21 cellular contexts compared by ENCODE assay signal in genomic region chr15:48703544-48703943, GRCh38. TPM values are rescaled to one million over a fixed set of nuclear protein-coding genes. Genes with fewer than 3 reads are reported as not detected.
A peak's percentile ranks its signal among the peaks of the same experiment; 100 is the strongest.
DNase-seq lines count a peak whose midpoint lies in the region; ATAC-seq and TF ChIP-seq lines count a peak whose summit lies in the region.
"Had no signal": no experiment of that assay in that cellular context is flagged by ENCODE, and none has a peak within 500 bp of the region (broad histone marks: within the 10 kb centered on the region; RNA-seq: fewer than 3 reads in every experiment).

No MANE protein-coding gene starts in this region.

- H3K23ac ChIP-seq in trophoblast cell (ENCODE audit: low read length) = no peak overlapping the region

- no peak overlapping the region for H4K8ac ChIP-seq in trophoblast cell (ENCODE audit: low read depth, low read length)

- H4K91ac ChIP-seq in trophoblast cell (ENCODE audit: low read depth, low read length) = no peak overlapping the region

- WGBS in trophoblast cell (ENCODE audit: extremely low coverage, insufficient coverage, insufficient read length) = no CpG with 5 or more reads among the region's 1 CpG

- peaks cover 13% of the 10 kb centered on the region for H3K9me3 ChIP-seq in MG63
- no peaks in the 10 kb centered on the region for H3K9me3 ChIP-seq in trophoblast cell (ENCODE audit: insufficient read depth, low read depth, low read length)
- H3K9me3 ChIP-seq: gastrocnemius medialis, SJCRH30 had no signal

- H3K27ac ChIP-seq in trophoblast cell (ENCODE audit: low read depth, low read length) = no peak overlapping the region
- H3K27ac ChIP-seq: gastrocnemius medialis, SJCRH30, uterus had no signal

- H3K27me3 ChIP-seq in MG63 (no peaks in the 10 kb centered on the region), trophoblast cell (ENCODE audit: insufficient read depth, low read length) (no peaks in the 10 kb centered on the region)
- H3K27me3 ChIP-seq: gastrocnemius medialis, SJCRH30, uterus had no signal

- no peaks in the 10 kb centered on the region for H3K79me1 ChIP-seq in trophoblast cell (ENCODE audit: low read length)

- H3K4me1 Mint-ChIP-seq in chondrocyte (ENCODE audit: low read depth) = peaks cover 21% of the 10 kb centered on the region
- H3K4me1 Mint-ChIP-seq: activated naive CD8-positive, alpha-beta T cell treated with anti-CD3 and anti-CD28 coated beads, Interleukin-2, amount 50 U/mL, for 24 hours; activated T-helper 17 cell treated with anti-CD3 and anti-CD28 coated beads, Interleukin-2, amount 50 U/mL, for 72 hours had no signal

- H3K4me3 ChIP-seq in MG63 (no peak overlapping the region), trophoblast cell (ENCODE audit: low read depth, low read length) (no peak overlapping the region)
- H3K4me3 ChIP-seq: gastrocnemius medialis, SJCRH30, uterus had no signal

- no peak overlapping the region for H3K9ac ChIP-seq in trophoblast cell (ENCODE audit: low read length)

- H3K79me2 ChIP-seq in trophoblast cell (ENCODE audit: control insufficient read depth, insufficient read depth, low read length, poor library complexity) = no peaks in the 10 kb centered on the region

- H3K36me3 ChIP-seq in MG63 (no peaks in the 10 kb centered on the region; the same call in 1 of the 2 replicates), trophoblast cell (ENCODE audit: control insufficient read depth in 1 of 2, insufficient read depth in 2 of 2, low read length in 2 of 2) (no peaks in the 10 kb centered on the region)
- H3K36me3 ChIP-seq: gastrocnemius medialis, SJCRH30, uterus had no signal

- ATAC-seq in GM18517 (IDR thresholded peaks at IDR 0.05; ENCODE audit: unreplicated experiment) (no peak), HG03196 (IDR thresholded peaks at IDR 0.05; ENCODE audit: unreplicated experiment) (no peak)
- ATAC-seq: activated naive CD8-positive, alpha-beta T cell treated with anti-CD3 and anti-CD28 coated beads, Interleukin-2, amount 50 U/mL, for 24 hours; activated T-helper 17 cell treated with anti-CD3 and anti-CD28 coated beads, Interleukin-2, amount 50 U/mL, for 72 hours; effector memory CD8-positive, alpha-beta T cell; gastrocnemius medialis; HCT116; left ventricle myocardium superior; sciatic nerve had no signal

- TF ChIP-seq CTCF in chondrocyte (IDR thresholded peaks at IDR 0.05) = no peak

- no peak overlapping the region for H3K18ac ChIP-seq in trophoblast cell (ENCODE audit: low read length)

- H2AK5ac ChIP-seq in trophoblast cell (ENCODE audit: low read length) = no peak overlapping the region

- H2BK120ac ChIP-seq in trophoblast cell (ENCODE audit: insufficient read depth, low read length, poor library complexity) = no peak overlapping the region

- peaks cover 10% of the 10 kb centered on the region for H3K36me3 Mint-ChIP-seq in chondrocyte (ENCODE audit: low read depth)

- no peaks in the 10 kb centered on the region for H3K27me3 Mint-ChIP-seq in chondrocyte (ENCODE audit: low read depth)
- H3K27me3 Mint-ChIP-seq: activated naive CD8-positive, alpha-beta T cell treated with anti-CD3 and anti-CD28 coated beads, Interleukin-2, amount 50 U/mL, for 24 hours; activated T-helper 17 cell treated with anti-CD3 and anti-CD28 coated beads, Interleukin-2, amount 50 U/mL, for 72 hours; effector memory CD8-positive, alpha-beta T cell had no signal

- peaks cover 21% of the 10 kb centered on the region for H3K9me3 Mint-ChIP-seq in chondrocyte (ENCODE audit: low read depth)

- H3K4me3 Mint-ChIP-seq in chondrocyte (ENCODE audit: unreplicated experiment) = no peak overlapping the region
- H3K4me3 Mint-ChIP-seq: activated naive CD8-positive, alpha-beta T cell treated with anti-CD3 and anti-CD28 coated beads, Interleukin-2, amount 50 U/mL, for 24 hours; activated T-helper 17 cell treated with anti-CD3 and anti-CD28 coated beads, Interleukin-2, amount 50 U/mL, for 72 hours; effector memory CD8-positive, alpha-beta T cell had no signal

- H3K4me2 ChIP-seq in trophoblast cell (ENCODE audit: low read length) = no peak overlapping the region

- H2AFZ ChIP-seq in trophoblast cell (ENCODE audit: insufficient read depth, low read length, poor library complexity) = no peak overlapping the region

- H4K12ac ChIP-seq in trophoblast cell (ENCODE audit: low read depth, low read length) = no peak overlapping the region

- DNase-seq in EH (ENCODE audit: low read depth) (peak; percentile 91), MG63 (peak; percentile 39), chondrocyte (ENCODE audit: low spot score) (no peak), trophoblast cell (peak; percentile 33 to 71), T-helper 2 cell (no peak), NCI-H1092 treated with DMSO at 0.1 percent for 48 hours (lab: John Stamatoyannopoulos, UW) (no peak)
- DNase-seq: activated CD4-positive, CD25-positive, alpha-beta regulatory T cell treated with anti-CD3 and anti-CD28 coated beads, Interleukin-2, amount 50 U/mL, for 72 hours; activated naive CD8-positive, alpha-beta T cell treated with anti-CD3 and anti-CD28 coated beads, Interleukin-2, amount 50 U/mL, for 24 hours; effector memory CD8-positive, alpha-beta T cell; gastrocnemius medialis; left ventricle myocardium superior; NCI-H2029; NCI-H510A treated with DMSO at 0.1 percent for 48 hours; nucleus accumbens; SJCRH30; uterus had no signal

- no peaks in the 10 kb centered on the region for H3K4me1 ChIP-seq in trophoblast cell (ENCODE audit: control insufficient read depth in 1 of 2, insufficient read depth in 2 of 2, low read length in 2 of 2)
- H3K4me1 ChIP-seq: gastrocnemius medialis, SJCRH30, uterus had no signal

- no peak overlapping the region for H3K14ac ChIP-seq in trophoblast cell (ENCODE audit: low read length)

- no peak overlapping the region for H2BK12ac ChIP-seq in trophoblast cell (ENCODE audit: low read length)

- peak overlapping the region; percentile 88 for H3K27ac Mint-ChIP-seq in chondrocyte (ENCODE audit: unreplicated experiment)
- H3K27ac Mint-ChIP-seq: activated naive CD8-positive, alpha-beta T cell treated with anti-CD3 and anti-CD28 coated beads, Interleukin-2, amount 50 U/mL, for 24 hours; activated T-helper 17 cell treated with anti-CD3 and anti-CD28 coated beads, Interleukin-2, amount 50 U/mL, for 72 hours; effector memory CD8-positive, alpha-beta T cell had no signal

- no peak overlapping the region for H3K4ac ChIP-seq in trophoblast cell (ENCODE audit: low read depth, low read length)

- H2BK5ac ChIP-seq in trophoblast cell (ENCODE audit: low read depth, low read length, poor library complexity) = no peak overlapping the region

RNA-seq across cellular contexts. Expression of gene FBN1, which starts 58.0 kb away (rescaled TPM):
- total RNA-seq in MG63 (2014; rRNA removed; shearing (Covaris generic); ENCODE audit: low replicate concordance) = 174 and 179 TPM in 2 replicates
- 1,183 to 1,794 TPM (median 1,190 TPM) in 3 replicates for total RNA-seq in chondrocyte
- 4.4 and 5.3 TPM in 2 replicates for polyA plus RNA-seq in trophoblast cell (2013)

Comparison
In these comparisons a context has a peak if more than half of its experiments do, and no peak if none do; other contexts are left out.
1. DNase-seq: peak in EH (single experiment), MG63 (single experiment) and trophoblast cell (2 of 2); none in chondrocyte (single experiment), T-helper 2 cell (0 of 5) and NCI-H1092 treated with DMSO at 0.1 percent for 48 hours (single experiment).